ENCODE assay signal across 8 cellular contexts in the genomic region with DNA sequence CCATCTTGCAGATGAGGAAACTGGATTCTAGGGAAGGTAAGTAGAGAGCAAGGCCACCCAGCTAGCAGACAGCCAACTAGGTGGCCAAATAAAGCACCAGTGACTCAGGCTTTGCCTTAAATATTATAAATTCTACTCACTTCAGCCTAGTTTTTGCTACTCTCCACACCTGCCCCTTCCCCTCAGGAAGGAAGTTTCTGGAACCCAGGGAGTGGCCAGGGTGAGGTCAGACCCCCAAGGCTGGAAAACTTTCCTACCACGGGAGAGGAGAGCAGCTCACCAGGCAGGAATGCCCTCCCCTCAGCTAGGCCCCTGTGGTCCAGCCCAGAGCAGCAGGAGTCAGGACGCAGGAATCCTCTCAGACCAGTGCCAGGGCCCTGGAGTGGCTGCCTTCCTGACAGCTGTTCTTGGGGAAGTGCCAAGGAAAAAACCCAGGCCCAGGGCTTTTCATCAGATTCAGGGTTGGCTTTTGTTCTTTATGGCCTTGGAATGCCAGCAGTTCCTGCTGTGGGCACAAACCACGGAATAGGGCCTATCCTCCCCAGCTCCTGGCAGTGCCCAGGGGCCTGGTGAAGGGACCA. TPM values are rescaled to one million over a fixed set of nuclear protein-coding genes. Genes with fewer than 3 reads are reported as not detected.
DNase-seq lines count a peak whose midpoint lies in the region; ATAC-seq and TF ChIP-seq lines count a peak whose summit lies in the region.

No MANE protein-coding gene starts in this region.

- TF ChIP-seq CTCF in AG10803 (conservative IDR thresholded peaks at IDR 0.05; ENCODE audit: low read length) (no peak), Peyer's patch (IDR thresholded peaks at IDR 0.05) (no peak), fibroblast of mammary gland (conservative IDR thresholded peaks at IDR 0.05; ENCODE audit: control insufficient read depth, insufficient read depth, low read depth, low read length) (no peak), omental fat pad (IDR thresholded peaks at IDR 0.05) (no peak)

- no peak for TF ChIP-seq POLR2A in Peyer's patch (IDR thresholded peaks at IDR 0.05)

- H3K9me3 ChIP-seq in Peyer's patch: no peaks in the 10 kb centered on the region

- no peaks in the 10 kb centered on the region for H3K36me3 ChIP-seq in Peyer's patch

- peak; percentile 95 for ATAC-seq in omental fat pad (ENCODE audit: low FRiP score)
- ATAC-seq in HG02870 (IDR thresholded peaks at IDR 0.05; ENCODE audit: unreplicated experiment): no peak
- ATAC-seq in activated CD8-positive, alpha-beta memory T cell treated with anti-CD3 and anti-CD28 coated beads, Interleukin-2, amount 10 ng/mL, durations not matched to agents 7 days and 5 days: no peak
- ATAC-seq in activated T-cell treated with anti-CD3 and anti-CD28 coated beads, Interleukin-2, amount 50 U/mL, for 4 hours: no peak

- H3K4me3 ChIP-seq in AG10803 (ENCODE audit: low read length) (no peak overlapping the region), Peyer's patch (no peak overlapping the region), fibroblast of mammary gland (ENCODE audit: control insufficient read depth, low read depth, low read length) (no peak overlapping the region)

- no peak overlapping the region for H3K27ac Mint-ChIP-seq in activated CD8-positive, alpha-beta memory T cell treated with anti-CD3 and anti-CD28 coated beads, Interleukin-2, amount 10 ng/mL, durations not matched to agents 7 days and 5 days

- no peaks in the 10 kb centered on the region for H3K36me3 Mint-ChIP-seq in activated CD8-positive, alpha-beta memory T cell treated with anti-CD3 and anti-CD28 coated beads, Interleukin-2, amount 10 ng/mL, durations not matched to agents 7 days and 5 days
- no peaks in the 10 kb centered on the region for H3K36me3 Mint-ChIP-seq in activated T-cell treated with anti-CD3 and anti-CD28 coated beads, Interleukin-2, amount 50 U/mL, for 4 hours (ENCODE audit: insufficient read depth)

- DNase-seq in AG10803 (ENCODE audit: low read depth): peak; percentile 94
- DNase-seq in Peyer's patch: peak in 1 of 3 donors; percentile 55
- DNase-seq in fibroblast of mammary gland (ENCODE audit: low read depth): peak; percentile 86
- DNase-seq in omental fat pad (ENCODE audit: low spot score): peak; percentile 42
- DNase-seq in activated CD8-positive, alpha-beta memory T cell treated with anti-CD3 and anti-CD28 coated beads, Interleukin-2, amount 10 ng/mL, durations not matched to agents 7 days and 5 days: no peak
- no peak for DNase-seq in activated CD4-positive, alpha-beta T cell treated with anti-CD3 and anti-CD28 coated beads for 48 hours
- DNase-seq in activated T-cell treated with anti-CD3 and anti-CD28 coated beads, Interleukin-2, amount 50 U/mL, for 4 hours: no peak

- H3K27me3 ChIP-seq in Peyer's patch: no peaks in the 10 kb centered on the region

- H3K9me3 Mint-ChIP-seq in activated CD8-positive, alpha-beta memory T cell treated with anti-CD3 and anti-CD28 coated beads, Interleukin-2, amount 10 ng/mL, durations not matched to agents 7 days and 5 days (ENCODE audit: low read depth): no peaks in the 10 kb centered on the region
- no peaks in the 10 kb centered on the region for H3K9me3 Mint-ChIP-seq in activated T-cell treated with anti-CD3 and anti-CD28 coated beads, Interleukin-2, amount 50 U/mL, for 4 hours

- CTCF ChIA-PET in activated CD8-positive, alpha-beta memory T cell treated with anti-CD3 and anti-CD28 coated beads, Interleukin-2, amount 10 ng/mL, durations not matched to agents 7 days and 5 days (lab: Charles Lee): interaction anchor here (1.1 to 1.7 kb wide), 2 partner anchors 9 to 13 kb away, joined by 3 to 5 read pairs; no protein-coding TSS in a partner anchor

- H3K27ac ChIP-seq in Peyer's patch: peak overlapping the region; percentile 25 to 81 (median 62)

- H3K4me3 Mint-ChIP-seq in activated CD8-positive, alpha-beta memory T cell treated with anti-CD3 and anti-CD28 coated beads, Interleukin-2, amount 10 ng/mL, durations not matched to agents 7 days and 5 days: no peak overlapping the region
- no peak overlapping the region for H3K4me3 Mint-ChIP-seq in activated T-cell treated with anti-CD3 and anti-CD28 coated beads, Interleukin-2, amount 50 U/mL, for 4 hours

- no peaks in the 10 kb centered on the region for H3K4me1 Mint-ChIP-seq in activated CD8-positive, alpha-beta memory T cell treated with anti-CD3 and anti-CD28 coated beads, Interleukin-2, amount 10 ng/mL, durations not matched to agents 7 days and 5 days
- H3K4me1 Mint-ChIP-seq in activated T-cell treated with anti-CD3 and anti-CD28 coated beads, Interleukin-2, amount 50 U/mL, for 4 hours (ENCODE audit: low read depth): no peaks in the 10 kb centered on the region

- peaks cover 56% of the 10 kb centered on the region for H3K27me3 Mint-ChIP-seq in activated CD8-positive, alpha-beta memory T cell treated with anti-CD3 and anti-CD28 coated beads, Interleukin-2, amount 10 ng/mL, durations not matched to agents 7 days and 5 days
- peaks cover 14% of the 10 kb centered on the region for H3K27me3 Mint-ChIP-seq in activated T-cell treated with anti-CD3 and anti-CD28 coated beads, Interleukin-2, amount 50 U/mL, for 4 hours (ENCODE audit: low read depth)

- peaks cover 0 to 21% (median 2%) of the 10 kb centered on the region in 4 donors for H3K4me1 ChIP-seq in Peyer's patch

RNA-seq across cellular contexts. Expression of a gene that starts 5.1 kb away (rescaled TPM):
- total RNA-seq in Peyer's patch (10 to 100 TPM in 3 of 4 donors, 1 to 10 TPM in 1; 3.3 to 22.1 (median 14.2) TPM), omental fat pad (1 to 10 TPM; 2.8 to 9.4 (median 5.8) TPM)
- 1 to 10 TPM; 1.6 to 2.1 TPM for total RNA-seq in activated CD8-positive, alpha-beta memory T cell treated with anti-CD3 and anti-CD28 coated beads, Interleukin-2, amount 10 ng/mL, durations not matched to agents 7 days and 5 days
- total RNA-seq in activated T-cell treated with anti-CD3 and anti-CD28 coated beads, Interleukin-2, amount 50 U/mL, for 4 hours: 1 to 10 TPM in 1 of 3 donors, under 1 TPM in 2; 0.73 to 1.1 (median 0.98) TPM

Comparison
In these comparisons a context has a peak if more than half of its experiments do, and no peak if none do; other contexts are left out.
1. DNase-seq: peak in AG10803 (single experiment), fibroblast of mammary gland (single experiment) and omental fat pad (single experiment); none in activated CD8-positive, alpha-beta memory T cell treated with anti-CD3 and anti-CD28 coated beads, Interleukin-2, amount 10 ng/mL, durations not matched to agents 7 days and 5 days (single experiment), activated CD4-positive, alpha-beta T cell treated with anti-CD3 and anti-CD28 coated beads for 48 hours (single experiment) and activated T-cell treated with anti-CD3 and anti-CD28 coated beads, Interleukin-2, amount 50 U/mL, for 4 hours (single experiment).